In genomic region chr20:46353506-46354206, GRCh38 we compare ENCODE assay signal across 17 cellular contexts. TPM values are rescaled to one million over a fixed set of nuclear protein-coding genes. Genes with fewer than 3 reads are reported as not detected.
DNase-seq lines count a peak whose midpoint lies in the region; ATAC-seq and TF ChIP-seq lines count a peak whose summit lies in the region.
"Had no signal": no experiment of that assay in that cellular context is flagged by ENCODE, and none has a peak within 500 bp of the region (broad histone marks: within the 10 kb centered on the region; RNA-seq: fewer than 3 reads in every experiment).

No MANE protein-coding gene starts in this region.

- H3K9me3 ChIP-seq in CD4-positive, alpha-beta memory T cell (ENCODE audit: control insufficient read depth in 1 of 2, low read length in 2 of 2), result no peaks in the 10 kb centered on the region
- H3K9me3 ChIP-seq in neural progenitor cell (ENCODE audit: low read depth), result no peaks in the 10 kb centered on the region
- no peaks in the 10 kb centered on the region for H3K9me3 ChIP-seq in effector memory CD4-positive, alpha-beta T cell (ENCODE audit: control insufficient read depth, low read length)

- no peak overlapping the region for H3K27ac ChIP-seq in CD4-positive, alpha-beta memory T cell (ENCODE audit: low read depth, low read length)
- no peak overlapping the region for H3K27ac ChIP-seq in neural progenitor cell
- H3K27ac ChIP-seq in effector memory CD4-positive, alpha-beta T cell (ENCODE audit: insufficient read depth, low read length, poor library complexity, severe bottlenecking), result no peak overlapping the region

- POLR2A ChIA-PET in CD4-positive, alpha-beta memory T cell (lab: Charles Lee; ENCODE audit: partially characterized antibody), result interaction anchor here (0.6 kb wide), 1 partner anchor 10 kb away, joined by 3 read pairs; no protein-coding TSS in a partner anchor

- intact Hi-C loops in CD4-positive, alpha-beta memory T cell (cut with micrococcal nuclease), result no loop called here

- peaks cover 7 to 63% of the 10 kb centered on the region in 2 donors for H3K36me3 Mint-ChIP-seq in CD4-positive, alpha-beta memory T cell
- H3K36me3 Mint-ChIP-seq in central memory CD8-positive, alpha-beta T cell (ENCODE audit: insufficient read depth), result peaks cover 13% of the 10 kb centered on the region
- H3K36me3 Mint-ChIP-seq in neural progenitor cell, result peaks cover 16% of the 10 kb centered on the region

- peak overlapping the region in 5 of 7 donors; percentile 18 to 85 (median 73) for H3K27ac Mint-ChIP-seq in CD4-positive, alpha-beta memory T cell
- H3K27ac Mint-ChIP-seq in central memory CD8-positive, alpha-beta T cell (ENCODE audit: low read depth), result peak overlapping the region; percentile 71
- H3K27ac Mint-ChIP-seq in neural progenitor cell, result peak overlapping the region; percentile 86

- H3K4me3 ChIP-seq in CD4-positive, alpha-beta memory T cell (ENCODE audit: low read length in 2 of 2), result no peak overlapping the region
- H3K4me3 ChIP-seq in neural progenitor cell, result no peak overlapping the region
- H3K4me3 ChIP-seq in effector memory CD4-positive, alpha-beta T cell (ENCODE audit: insufficient read depth, low read depth, low read length, poor library complexity, severe bottlenecking), result no peak overlapping the region

- ATAC-seq in central memory CD8-positive, alpha-beta T cell (replicated peaks; ENCODE audit: extremely low read depth, poor library complexity, severe bottlenecking), result no peak

- H4K20me1 ChIP-seq in neural progenitor cell (ENCODE audit: low read depth), result peaks cover 17% of the 10 kb centered on the region

- TF ChIP-seq CTCF in neural progenitor cell (IDR thresholded peaks at IDR 0.05), result no peak

- H3K9me3 Mint-ChIP-seq in CD4-positive, alpha-beta memory T cell, result no peaks in the 10 kb centered on the region
- no peaks in the 10 kb centered on the region for H3K9me3 Mint-ChIP-seq in central memory CD8-positive, alpha-beta T cell
- H3K9me3 Mint-ChIP-seq in neural progenitor cell, result no peaks in the 10 kb centered on the region

- H3K27me3 ChIP-seq in CD4-positive, alpha-beta memory T cell (ENCODE audit: insufficient read depth, low read length), result no peaks in the 10 kb centered on the region
- H3K27me3 ChIP-seq in neural progenitor cell, result no peaks in the 10 kb centered on the region
- no peaks in the 10 kb centered on the region for H3K27me3 ChIP-seq in effector memory CD4-positive, alpha-beta T cell (replicated peaks; ENCODE audit: control insufficient read depth, insufficient read depth, low read length, poor library complexity, severe bottlenecking)

- no peaks in the 10 kb centered on the region for H3K27me3 Mint-ChIP-seq in CD4-positive, alpha-beta memory T cell
- no peaks in the 10 kb centered on the region for H3K27me3 Mint-ChIP-seq in central memory CD8-positive, alpha-beta T cell
- peaks cover 10% of the 10 kb centered on the region for H3K27me3 Mint-ChIP-seq in neural progenitor cell (ENCODE audit: insufficient read depth, low read depth)

- DNase-seq in CD4-positive, alpha-beta memory T cell, result no peak
- DNase-seq in ELF-1 (ENCODE audit: low read depth, low spot score) (peak; percentile 71), neural progenitor cell (ENCODE audit: low spot score) (no peak), KBM-7 (no peak), NCI-H1092 treated with DMSO at 0.1 percent for 48 hours (lab: John Stamatoyannopoulos, UW) (no peak)
- DNase-seq in central memory CD8-positive, alpha-beta T cell (ENCODE audit: low spot score in 2 of 2), result no peak
- no peak for DNase-seq in effector memory CD4-positive, alpha-beta T cell
- DNase-seq in stimulated activated CD4-positive, alpha-beta T cell treated with anti-CD3 and anti-CD28 coated beads, Interleukin-12 subunit alpha, Interleukin-12 subunit beta, amount 100 ng/mL, for 4 hours, result no peak
- DNase-seq: ACHN, AML-193, GOT3, NCI-H1048, NCI-H146, NCI-H2081 had no signal

- peak overlapping the region; percentile 16 for H3K4me2 ChIP-seq in neural progenitor cell

- no peak overlapping the region for H3K4me3 Mint-ChIP-seq in CD4-positive, alpha-beta memory T cell
- H3K4me3 Mint-ChIP-seq in central memory CD8-positive, alpha-beta T cell, result no peak overlapping the region
- H3K4me3 Mint-ChIP-seq in neural progenitor cell, result peak overlapping the region; percentile 15

- CTCF ChIA-PET in CD4-positive, alpha-beta memory T cell (lab: Charles Lee; ENCODE audit: partially characterized antibody), result no interaction called here

- peaks cover 29% of the 10 kb centered on the region for H3K4me1 ChIP-seq in CD4-positive, alpha-beta memory T cell (ENCODE audit: insufficient read depth, low read length)
- H3K4me1 ChIP-seq in neural progenitor cell, result peaks cover 42% of the 10 kb centered on the region
- peaks cover 12% of the 10 kb centered on the region for H3K4me1 ChIP-seq in effector memory CD4-positive, alpha-beta T cell (ENCODE audit: control insufficient read depth, insufficient read depth, low read length, poor library complexity, severe bottlenecking)

- in situ Hi-C loops in KBM-7 (cut with MboI; ENCODE audit: low pct_unique_long_range_greater_than_20kb, low sequenced_read_pairs), result no loop called here

- H3K36me3 ChIP-seq in CD4-positive, alpha-beta memory T cell (ENCODE audit: insufficient read depth, low read length), result peaks cover 58% of the 10 kb centered on the region
- H3K36me3 ChIP-seq in neural progenitor cell, result no peaks in the 10 kb centered on the region
- H3K36me3 ChIP-seq in effector memory CD4-positive, alpha-beta T cell (ENCODE audit: control insufficient read depth, insufficient read depth, low read length), result peaks cover 47% of the 10 kb centered on the region

- no peak overlapping the region for H2AFZ ChIP-seq in neural progenitor cell (replicated peaks)

- H3K79me2 ChIP-seq in neural progenitor cell (ENCODE audit: low read depth), result no peaks in the 10 kb centered on the region

- peaks cover 21 to 50% (median 32%) of the 10 kb centered on the region in 4 donors for H3K4me1 Mint-ChIP-seq in CD4-positive, alpha-beta memory T cell
- peaks cover 53% of the 10 kb centered on the region for H3K4me1 Mint-ChIP-seq in central memory CD8-positive, alpha-beta T cell
- H3K4me1 Mint-ChIP-seq in neural progenitor cell, result peaks cover 63% of the 10 kb centered on the region

- H3F3A ChIP-seq in neural progenitor cell (ENCODE audit: low read depth), result peaks cover 33% of the 10 kb centered on the region

- H3K9ac ChIP-seq in neural progenitor cell, result no peak overlapping the region

RNA-seq across cellular contexts. Expression of gene CDH22, which starts 45.4 kb away (rescaled TPM):
- total RNA-seq in CD4-positive, alpha-beta memory T cell, result not detected
- polyA plus RNA-seq in CD4-positive, alpha-beta memory T cell, result not detected
- total RNA-seq in neural progenitor cell (ENCODE audit: low replicate concordance), result 0.13 and 0.28 TPM in 2 replicates
- total RNA-seq: MCF 10A, NCI-H460, SK-MEL-5 had no signal

RNA-seq across cellular contexts. Expression of gene ELMO2, which starts 52.8 kb away (rescaled TPM):
- 10 to 100 TPM; 65.1 to 70.7 TPM for total RNA-seq in CD4-positive, alpha-beta memory T cell
- polyA plus RNA-seq in CD4-positive, alpha-beta memory T cell, result 10 to 100 TPM; 52.5 to 98.9 TPM
- total RNA-seq in neural progenitor cell (ENCODE audit: low replicate concordance), result 53.3 and 64.5 TPM in 2 replicates
